Comparison of ENCODE assay signal across 17 cellular contexts in the genomic region with DNA sequence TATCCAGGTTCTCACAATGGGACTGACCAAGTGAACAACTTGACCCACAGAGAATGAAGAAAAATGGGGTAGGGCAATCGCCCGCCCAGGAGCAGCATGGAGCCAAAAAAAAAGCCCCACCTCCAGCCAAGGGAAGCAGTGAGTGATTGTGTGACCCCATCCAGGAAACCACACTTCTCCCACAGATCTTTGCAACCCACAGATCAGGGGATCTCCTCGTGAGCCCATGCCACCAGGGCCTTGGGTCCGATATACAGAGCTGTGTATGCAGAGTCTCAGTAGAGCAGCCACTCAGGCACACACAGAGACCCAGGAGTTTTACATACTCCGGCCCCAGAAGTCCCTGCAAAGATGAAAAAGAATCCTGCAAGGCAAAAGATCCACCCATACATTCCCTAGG. TPM values are rescaled to one million over a fixed set of nuclear protein-coding genes. Genes with fewer than 3 reads are reported as not detected.
"Had no signal": no experiment of that assay in that cellular context is flagged by ENCODE, and none has a peak within 500 bp of the region (broad histone marks: within the 10 kb centered on the region; RNA-seq: fewer than 3 reads in every experiment).

No MANE protein-coding gene starts in this region.

- H3K4me3 ChIP-seq: body of pancreas, lung had no signal

- H3K27me3 ChIP-seq: body of pancreas had no signal

- H3K27me3 Mint-ChIP-seq: activated naive CD4-positive, alpha-beta T cell treated with anti-CD3 and anti-CD28 coated beads, Interleukin-2, amount 10 ng/mL, durations not matched to agents 7 days and 5 days had no signal

- H3K27ac ChIP-seq: body of pancreas had no signal

- H3K9me3 ChIP-seq: body of pancreas had no signal

- H3K4me3 Mint-ChIP-seq: activated CD4-positive, alpha-beta T cell treated with anti-CD3 and anti-CD28 coated beads, Interleukin-2, amount 10 ng/mL, durations not matched to agents 7 days and 5 days; activated naive CD4-positive, alpha-beta T cell treated with anti-CD3 and anti-CD28 coated beads, Interleukin-2, amount 10 ng/mL, durations not matched to agents 7 days and 5 days; central memory CD8-positive, alpha-beta T cell; immature natural killer cell; natural killer cell treated with Interleukin-12 subunit alpha and Interleukin-12 subunit beta and Interleukin-15 and Interleukin-18, amount 100 ng/mL, for 72 hours; stimulated activated naive CD8-positive, alpha-beta T cell treated with anti-CD3 and anti-CD28 coated beads, Interleukin-15, Interleukin-2, amounts not matched to agents 100 ng/mL and 50 ng/mL, for 24 hours; T-helper 1 cell treated with Interleukin-12 subunit alpha and Interleukin-12 subunit beta and Interleukin-4 antibody, amounts not matched to agents 30 μg/mL and 1 μg/mL, for 36 hours had no signal

- H3K27ac Mint-ChIP-seq: activated CD4-positive, alpha-beta T cell treated with anti-CD3 and anti-CD28 coated beads, Interleukin-2, amount 10 ng/mL, durations not matched to agents 7 days and 5 days; activated naive CD4-positive, alpha-beta T cell treated with anti-CD3 and anti-CD28 coated beads, Interleukin-2, amount 10 ng/mL, durations not matched to agents 7 days and 5 days; activated T-helper 2 cell treated with anti-CD3 and anti-CD28 coated beads, Interferon-gamma antibody, Interleukin-2, Interleukin-4, amounts not matched to agents 10 μg/mL and 5 μg/mL and 100 μg/mL, durations not matched to agents 14 hours and 24 hours and 36 hours; immature natural killer cell; natural killer cell treated with Interleukin-12 subunit alpha and Interleukin-12 subunit beta and Interleukin-15 and Interleukin-18, amount 100 ng/mL, for 72 hours; stimulated activated naive CD8-positive, alpha-beta T cell treated with anti-CD3 and anti-CD28 coated beads, Interleukin-15, Interleukin-2, amounts not matched to agents 100 ng/mL and 50 ng/mL, for 24 hours; T-helper 1 cell treated with Interleukin-12 subunit alpha and Interleukin-12 subunit beta and Interleukin-4 antibody, amounts not matched to agents 30 μg/mL and 1 μg/mL, for 36 hours had no signal

- H3K4me1 ChIP-seq: body of pancreas had no signal

- H3K4me1 Mint-ChIP-seq: activated CD4-positive, alpha-beta T cell treated with anti-CD3 and anti-CD28 coated beads, Interleukin-2, amount 10 ng/mL, durations not matched to agents 7 days and 5 days; activated naive CD4-positive, alpha-beta T cell treated with anti-CD3 and anti-CD28 coated beads, Interleukin-2, amount 10 ng/mL, durations not matched to agents 7 days and 5 days; central memory CD8-positive, alpha-beta T cell had no signal

- H3K36me3 Mint-ChIP-seq: activated naive CD4-positive, alpha-beta T cell treated with anti-CD3 and anti-CD28 coated beads, Interleukin-2, amount 10 ng/mL, durations not matched to agents 7 days and 5 days had no signal

- DNase-seq: activated CD4-positive, alpha-beta T cell treated with anti-CD3 and anti-CD28 coated beads, Interleukin-2, amount 10 ng/mL, durations not matched to agents 7 days and 5 days; activated CD4-positive, CD25-positive, alpha-beta regulatory T cell; activated CD8-positive, alpha-beta memory T cell treated with anti-CD3 and anti-CD28 coated beads for 24 hours; activated naive CD4-positive, alpha-beta T cell treated with anti-CD3 and anti-CD28 coated beads, Interleukin-2, amount 10 ng/mL, durations not matched to agents 7 days and 5 days; dermis blood vessel endothelial cell; erythroblast; immature natural killer cell; left colon; stimulated activated CD4-positive, alpha-beta T cell treated with anti-CD3 and anti-CD28 coated beads, Interleukin-15, amount 100 ng/mL, for 24 hours; stimulated activated CD4-positive, alpha-beta T cell treated with anti-CD3 and anti-CD28 coated beads, Interleukin-4, amount 100 ng/mL, for 24 hours had no signal

RNA-seq across cellular contexts. Expression of a gene that starts 35.7 kb away (rescaled TPM):
- total RNA-seq: natural killer cell treated with Interleukin-12 subunit alpha and Interleukin-12 subunit beta and Interleukin-15 and Interleukin-18, amount 100 ng/mL, for 72 hours had no signal
- polyA plus RNA-seq: immature natural killer cell had no signal

RNA-seq across cellular contexts. Expression of a gene that starts 44.4 kb away (rescaled TPM):
- total RNA-seq: activated CD4-positive, alpha-beta T cell treated with anti-CD3 and anti-CD28 coated beads, Interleukin-2, amount 10 ng/mL, durations not matched to agents 7 days and 5 days; natural killer cell treated with Interleukin-12 subunit alpha and Interleukin-12 subunit beta and Interleukin-15 and Interleukin-18, amount 100 ng/mL, for 72 hours had no signal
- polyA plus RNA-seq: immature natural killer cell had no signal
